In genomic region chr17:81066771-81067315, GRCh38 we compare ENCODE assay signal across 12 cellular contexts.
"Had no signal": no experiment of that assay in that cellular context is flagged by ENCODE, and none has a peak within 500 bp of the region (broad histone marks: within the 10 kb centered on the region; RNA-seq: fewer than 3 reads in every experiment).

No MANE protein-coding gene starts in this region.

- H3K27me3 ChIP-seq: testis had no signal

- H3K27ac ChIP-seq: left ventricle myocardium inferior, testis had no signal

- DNase-seq: activated CD4-positive, alpha-beta memory T cell treated with anti-CD3 and anti-CD28 coated beads, Interleukin-2, amount 10 ng/mL, durations not matched to agents 7 days and 5 days; activated CD4-positive, alpha-beta T cell treated with anti-CD3 and anti-CD28 coated beads for 1 hour; activated naive CD8-positive, alpha-beta T cell treated with anti-CD3 and anti-CD28 coated beads, Interleukin-2, amount 10 ng/mL, durations not matched to agents 7 days and 5 days; activated T-cell treated with anti-CD3 and anti-CD28 coated beads, Interleukin-2, amount 50 U/mL, for 48 hours; aorta; foreskin melanocyte; head of caudate nucleus; islet precursor cell; left ventricle myocardium inferior; mesendoderm; stimulated activated CD4-positive, alpha-beta T cell treated with anti-CD3 and anti-CD28 coated beads, Interleukin-4, amount 100 ng/mL, for 1 hour; testis had no signal

- H3K4me3 ChIP-seq: left ventricle myocardium inferior, testis had no signal

- H3K9me3 ChIP-seq: left ventricle myocardium inferior, testis had no signal
